8 cellular contexts compared by ENCODE assay signal in the genomic region with DNA sequence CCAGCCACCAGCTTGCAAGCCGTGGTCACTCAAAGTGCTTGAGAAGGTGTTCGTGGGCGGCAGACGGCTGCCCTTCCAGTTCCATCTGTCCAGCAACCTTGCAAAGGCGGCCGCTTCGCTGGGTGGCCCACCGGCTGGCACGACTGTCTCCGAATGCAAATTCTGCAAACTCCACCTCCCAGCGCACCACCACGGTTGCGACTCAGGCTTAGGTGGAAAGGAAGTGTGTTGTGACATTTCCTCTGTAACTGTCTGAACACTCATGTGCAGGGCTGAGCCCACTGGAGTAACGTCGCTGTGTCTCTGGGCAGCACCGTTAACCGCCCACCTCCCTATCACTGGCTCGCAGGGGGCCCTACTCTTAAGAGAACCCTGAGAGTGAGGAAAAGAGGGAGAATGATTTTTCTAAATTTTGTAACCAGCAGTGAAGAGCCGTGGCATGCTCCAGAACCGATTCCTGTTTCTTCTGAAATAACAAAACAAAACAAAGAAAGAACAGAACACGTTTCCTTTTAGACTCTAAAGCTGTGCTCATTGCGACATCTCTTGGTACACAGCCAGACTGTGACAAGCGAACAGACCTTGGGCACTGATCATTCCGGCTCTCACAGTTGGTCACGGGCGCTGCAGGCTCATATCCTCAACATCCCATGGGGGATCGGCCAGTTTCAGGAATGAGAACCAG. TPM values are rescaled to one million over a fixed set of nuclear protein-coding genes. Genes with fewer than 3 reads are reported as not detected.
DNase-seq lines count a peak whose midpoint lies in the region; ATAC-seq and TF ChIP-seq lines count a peak whose summit lies in the region.

A gene with protein sequence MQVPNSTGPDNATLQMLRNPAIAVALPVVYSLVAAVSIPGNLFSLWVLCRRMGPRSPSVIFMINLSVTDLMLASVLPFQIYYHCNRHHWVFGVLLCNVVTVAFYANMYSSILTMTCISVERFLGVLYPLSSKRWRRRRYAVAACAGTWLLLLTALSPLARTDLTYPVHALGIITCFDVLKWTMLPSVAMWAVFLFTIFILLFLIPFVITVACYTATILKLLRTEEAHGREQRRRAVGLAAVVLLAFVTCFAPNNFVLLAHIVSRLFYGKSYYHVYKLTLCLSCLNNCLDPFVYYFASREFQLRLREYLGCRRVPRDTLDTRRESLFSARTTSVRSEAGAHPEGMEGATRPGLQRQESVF (minus strand): TSS at position 155 of the 685 bp plus-strand sequence. CDS start 70,627 bp downstream, outside the sequence.

- no peaks in the 10 kb centered on the region for H3K9me3 ChIP-seq in skeletal muscle tissue (ENCODE audit: control insufficient read depth in 3 of 3, low read length in 3 of 3)

- H3K36me3 Mint-ChIP-seq in activated CD4-positive, alpha-beta memory T cell treated with anti-CD3 and anti-CD28 coated beads, Interleukin-2, amount 10 ng/mL, durations not matched to agents 7 days and 5 days (ENCODE audit: low read depth), result peaks cover 37% of the 10 kb centered on the region

- no peaks in the 10 kb centered on the region for H3K27me3 ChIP-seq in skeletal muscle tissue (ENCODE audit: control insufficient read depth in 3 of 3, insufficient read depth in 3 of 3, low read length in 3 of 3)

- peak within 1 kb of the TSS; percentile 58 for H3K27ac ChIP-seq in skeletal muscle tissue (ENCODE audit: low read depth, low read length)

- H3K27me3 Mint-ChIP-seq in activated CD4-positive, alpha-beta memory T cell treated with anti-CD3 and anti-CD28 coated beads, Interleukin-2, amount 10 ng/mL, durations not matched to agents 7 days and 5 days, result no peaks in the 10 kb centered on the region

- no peak for TF ChIP-seq CTCF in epithelial cell of esophagus (IDR thresholded peaks at IDR 0.05; ENCODE audit: insufficient read depth, low read depth, low read length, missing control alignments)

- H3K4me3 ChIP-seq in epithelial cell of esophagus (ENCODE audit: low read length), result no peak within 1 kb of the TSS
- peak within 1 kb of the TSS; percentile 36 to 62 (median 54) for H3K4me3 ChIP-seq in skeletal muscle tissue (ENCODE audit: low read length in 3 of 3)

- H3K27ac Mint-ChIP-seq in activated CD4-positive, alpha-beta memory T cell treated with anti-CD3 and anti-CD28 coated beads, Interleukin-2, amount 10 ng/mL, durations not matched to agents 7 days and 5 days, result peak within 1 kb of the TSS; percentile 97

- peaks cover 25% of the 10 kb centered on the region for H3K4me1 Mint-ChIP-seq in activated CD4-positive, alpha-beta memory T cell treated with anti-CD3 and anti-CD28 coated beads, Interleukin-2, amount 10 ng/mL, durations not matched to agents 7 days and 5 days

- peaks cover 0 to 2% (median 0%) of the 10 kb centered on the region in 3 donors for H3K36me3 ChIP-seq in skeletal muscle tissue (ENCODE audit: control insufficient read depth in 3 of 3, insufficient read depth in 3 of 3, low read length in 3 of 3)

- POLR2A ChIA-PET in activated CD4-positive, alpha-beta memory T cell treated with anti-CD3 and anti-CD28 coated beads, Interleukin-2, amount 10 ng/mL, durations not matched to agents 7 days and 5 days (lab: Charles Lee), result no interaction called here

- DNase-seq in NCI-H2029 treated with DMSO at 0.1 percent for 48 hours (lab: John Stamatoyannopoulos, UW), result peak; percentile 2
- peak; percentile 87 for DNase-seq in activated CD4-positive, alpha-beta memory T cell treated with anti-CD3 and anti-CD28 coated beads, Interleukin-2, amount 10 ng/mL, durations not matched to agents 7 days and 5 days
- peak; percentile 27 for DNase-seq in epithelial cell of esophagus (ENCODE audit: low read depth)
- DNase-seq in NCI-H774 (lab: John Stamatoyannopoulos, UW), result no peak
- DNase-seq in COR-L47 (lab: John Stamatoyannopoulos, UW), result no peak

- peak within 1 kb of the TSS; percentile 89 for H3K4me3 Mint-ChIP-seq in activated CD4-positive, alpha-beta memory T cell treated with anti-CD3 and anti-CD28 coated beads, Interleukin-2, amount 10 ng/mL, durations not matched to agents 7 days and 5 days

- CTCF ChIA-PET in activated CD4-positive, alpha-beta memory T cell treated with anti-CD3 and anti-CD28 coated beads, Interleukin-2, amount 10 ng/mL, durations not matched to agents 7 days and 5 days (lab: Charles Lee), result no interaction called here

- peak within 1 kb of the TSS; percentile 25 to 51 (median 45) for H3K9ac ChIP-seq in skeletal muscle tissue (ENCODE audit: low read depth in 1 of 3, low read length in 3 of 3)

- ATAC-seq in GM18502 (IDR thresholded peaks at IDR 0.05; ENCODE audit: poor library complexity, unreplicated experiment), result peak; percentile 67
- peak; percentile 58 for ATAC-seq in HG02610 (IDR thresholded peaks at IDR 0.05; ENCODE audit: unreplicated experiment)

- H3K4me1 ChIP-seq in skeletal muscle tissue (ENCODE audit: control insufficient read depth in 3 of 3, insufficient read depth in 3 of 3, low read length in 3 of 3), result no peaks in the 10 kb centered on the region

- no peaks in the 10 kb centered on the region for H3K9me3 Mint-ChIP-seq in activated CD4-positive, alpha-beta memory T cell treated with anti-CD3 and anti-CD28 coated beads, Interleukin-2, amount 10 ng/mL, durations not matched to agents 7 days and 5 days

RNA-seq across cellular contexts. Expression of the gene that starts here (rescaled TPM):
- total RNA-seq in activated CD4-positive, alpha-beta memory T cell treated with anti-CD3 and anti-CD28 coated beads, Interleukin-2, amount 10 ng/mL, durations not matched to agents 7 days and 5 days, result 100 to 1,000 TPM; 177 to 180 TPM
- total RNA-seq in skeletal muscle tissue, result 0.52 TPM

Comparison
In these comparisons a context has a peak if more than half of its experiments do, and no peak if none do; other contexts are left out.
1. RNA of the gene that starts here (total RNA-seq): 177 to 180 TPM in activated CD4-positive, alpha-beta memory T cell treated with anti-CD3 and anti-CD28 coated beads, Interleukin-2, amount 10 ng/mL, durations not matched to agents 7 days and 5 days; 0.52 TPM in skeletal muscle tissue (single experiment); every median in the first group is over 100 times any median in the second.
2. DNase-seq: peak in NCI-H2029 treated with DMSO at 0.1 percent for 48 hours (single experiment), activated CD4-positive, alpha-beta memory T cell treated with anti-CD3 and anti-CD28 coated beads, Interleukin-2, amount 10 ng/mL, durations not matched to agents 7 days and 5 days (single experiment) and epithelial cell of esophagus (single experiment); none in NCI-H774 (single experiment) and COR-L47 (single experiment).